Comparison of ENCODE assay signal across 13 cellular contexts in genomic region chr2:227414846-227415245, GRCh38. TPM values are rescaled to one million over a fixed set of nuclear protein-coding genes. Genes with fewer than 3 reads are reported as not detected.
A peak's percentile ranks its signal among the peaks of the same experiment; 100 is the strongest.
DNase-seq lines count a peak whose midpoint lies in the region; ATAC-seq, FAIRE-seq and TF ChIP-seq lines count a peak whose summit lies in the region.
"Had no signal": no experiment of that assay in that cellular context is flagged by ENCODE, and none has a peak within 500 bp of the region (broad histone marks: within the 10 kb centered on the region; RNA-seq: fewer than 3 reads in every experiment).

No MANE protein-coding gene starts in this region.

- no peaks in the 10 kb centered on the region for H3K9me2 ChIP-seq in PC-9 (ENCODE audit: insufficient read depth)

- FAIRE-seq in GM19239 (lab: Jason Lieb, UNC) = no peak
- FAIRE-seq: H54 had no signal

- BruUV-seq in PC-9 (replicated peaks; lab: Mats Ljungman, UMichigan) = no TSS peak

- ATAC-seq in effector memory CD8-positive, alpha-beta T cell (replicated peaks) = no peak

- H3K27ac ChIP-seq in PC-9 = peak overlapping the region; percentile 71
- H3K27ac ChIP-seq: prostate gland had no signal

- no peaks in the 10 kb centered on the region for H3K27me3 ChIP-seq in PC-9 (ENCODE audit: insufficient read depth, low read depth)

- intact Hi-C loops in PC-9 (cut with micrococcal nuclease; ENCODE audit: unreplicated experiment) = no loop called here

- H3K9me3 ChIP-seq in PC-9 (ENCODE audit: insufficient read depth, low read depth) = no peaks in the 10 kb centered on the region
- H3K9me3 ChIP-seq: prostate gland had no signal

- peaks cover 37% of the 10 kb centered on the region for H3F3A ChIP-seq in PC-9 (ENCODE audit: insufficient read depth, low read depth)

- no peak for TF ChIP-seq CTCF in PC-9 (conservative IDR thresholded peaks at IDR 0.05)

- peaks cover 0 to 2% of the 10 kb centered on the region in 2 donors for H3K4me1 Mint-ChIP-seq in effector memory CD8-positive, alpha-beta T cell (ENCODE audit: low read depth in 2 of 2)

- no peaks in the 10 kb centered on the region for H3K36me3 ChIP-seq in PC-9 (ENCODE audit: low read depth)
- H3K36me3 ChIP-seq: prostate gland had no signal

- H3K4me1 ChIP-seq in PC-9 (replicated peaks; ENCODE audit: insufficient read depth) = peaks cover 61% of the 10 kb centered on the region
- H3K4me1 ChIP-seq: prostate gland had no signal

- H3K36me3 Mint-ChIP-seq in effector memory CD8-positive, alpha-beta T cell (ENCODE audit: insufficient read depth) = peaks cover 3% of the 10 kb centered on the region

- 0 out of 2 replicates have a peak overlapping the region, but pooled peaks have one; percentile 32 for H3K4me3 ChIP-seq in PC-9
- H3K4me3 ChIP-seq: prostate gland had no signal

- no peaks in the 10 kb centered on the region for H3K27me3 Mint-ChIP-seq in effector memory CD8-positive, alpha-beta T cell

- CTCF ChIA-PET in PC-9 (lab: Charles Lee) = no interaction called here

- POLR2A ChIA-PET in PC-9 (lab: Charles Lee; ENCODE audit: unreplicated experiment) = interaction anchor here (0.5 to 0.8 kb wide), 8 partner anchors 8 to 776 kb away, joined by 3 to 11 read pairs (median 4); no protein-coding TSS in a partner anchor

- H3K79me2 ChIP-seq in PC-9 (ENCODE audit: low read depth) = no peaks in the 10 kb centered on the region; the same call in 1 of the 2 replicates

- H3K4me3 Mint-ChIP-seq in effector memory CD8-positive, alpha-beta T cell = no peak overlapping the region
- H3K4me3 Mint-ChIP-seq: activated naive CD4-positive, alpha-beta T cell treated with anti-CD3 and anti-CD28 coated beads for 36 hours had no signal

- H3K9me3 Mint-ChIP-seq in effector memory CD8-positive, alpha-beta T cell = no peaks in the 10 kb centered on the region
- H3K9me3 Mint-ChIP-seq: activated naive CD4-positive, alpha-beta T cell treated with anti-CD3 and anti-CD28 coated beads for 36 hours had no signal

- DNase-seq in HCEC 1CT = peak; percentile 42
- DNase-seq in PC-9 = peak; percentile 58 to 92
- DNase-seq in effector memory CD8-positive, alpha-beta T cell = no peak
- peak; percentile 92 for DNase-seq in renal cortical epithelial cell (ENCODE audit: low read depth)
- DNase-seq in GM19239 (ENCODE audit: insufficient read length, low spot score) = no peak
- DNase-seq in NCI-H526 (lab: John Stamatoyannopoulos, UW) = no peak
- no peak for DNase-seq in NCI-H510A (lab: John Stamatoyannopoulos, UW)
- DNase-seq: islet precursor cell, NCI-H1417 treated with DMSO at 0.1 percent for 48 hours had no signal

- no peak overlapping the region for H2AFZ ChIP-seq in PC-9

- peak overlapping the region; percentile 62 to 78 for H3K27ac Mint-ChIP-seq in effector memory CD8-positive, alpha-beta T cell

- H3K4me2 ChIP-seq in PC-9 = peak overlapping the region; percentile 60

- H4K20me1 ChIP-seq in PC-9 (ENCODE audit: insufficient read depth) = no peaks in the 10 kb centered on the region

RNA-seq across cellular contexts. Expression of gene SCYGR1, which starts 27.1 kb away (rescaled TPM):
- total RNA-seq in PC-9 (2021) (not detected in 2 replicates), renal cortical epithelial cell (not detected in 2 replicates)
- total RNA-seq: activated naive CD4-positive, alpha-beta T cell treated with anti-CD3 and anti-CD28 coated beads for 36 hours; Daoy; prostate gland had no signal

RNA-seq across cellular contexts. Expression of gene TM4SF20, which starts 35.7 kb away (rescaled TPM):
- total RNA-seq in PC-9 (2021) (not detected in 2 replicates), renal cortical epithelial cell (not detected in 2 replicates)
- total RNA-seq: activated naive CD4-positive, alpha-beta T cell treated with anti-CD3 and anti-CD28 coated beads for 36 hours; Daoy; prostate gland had no signal

RNA-seq across cellular contexts. Expression of gene AGFG1, which starts 57.1 kb away (rescaled TPM):
- total RNA-seq in PC-9 (2021) = 82.8 and 119 TPM in 2 replicates
- total RNA-seq in renal cortical epithelial cell = 81.1 and 126 TPM in 2 replicates

Comparison
In these comparisons a context has a peak if more than half of its experiments do, and no peak if none do; other contexts are left out.
1. DNase-seq: peak in HCEC 1CT (single experiment), PC-9 (2 of 2) and renal cortical epithelial cell (single experiment); none in effector memory CD8-positive, alpha-beta T cell (0 of 3), GM19239 (single experiment), NCI-H526 (0 of 2) and NCI-H510A (single experiment).